ENCODE assay signal across 21 cellular contexts in genomic region chr17:49634487-49634865, GRCh38. TPM values are rescaled to one million over a fixed set of nuclear protein-coding genes. Genes with fewer than 3 reads are reported as not detected.
DNase-seq lines count a peak whose midpoint lies in the region; ATAC-seq, FAIRE-seq and TF ChIP-seq lines count a peak whose summit lies in the region.
"Had no signal": no experiment of that assay in that cellular context is flagged by ENCODE, and none has a peak within 500 bp of the region (broad histone marks: within the 10 kb centered on the region; RNA-seq: fewer than 3 reads in every experiment).

No MANE protein-coding gene starts in this region.

- H3K27me3 Mint-ChIP-seq in astrocyte (ENCODE audit: low read depth, unreplicated experiment): no peaks in the 10 kb centered on the region
- H3K27me3 Mint-ChIP-seq: activated CD4-positive, alpha-beta T cell treated with anti-CD3 and anti-CD28 coated beads, Interleukin-2, amount 10 ng/mL, durations not matched to agents 7 days and 5 days; naive thymus-derived CD4-positive, alpha-beta T cell had no signal

- TF ChIP-seq POLR2A in GM12892 (IDR thresholded peaks at IDR 0.05; ENCODE audit: low read depth, low read length): no peak
- no peak for TF ChIP-seq POLR2A in spleen (IDR thresholded peaks at IDR 0.05)

- no peak for FAIRE-seq in astrocyte (lab: Jason Lieb, UNC)
- no peak for FAIRE-seq in GM12892 (lab: Jason Lieb, UNC)
- FAIRE-seq: RCC 7860 had no signal

- H3K9ac ChIP-seq in astrocyte (ENCODE audit: low read length): peak overlapping the region; percentile 24

- no peak overlapping the region for H2AFZ ChIP-seq in astrocyte (ENCODE audit: low read depth, low read length)

- H3K4me3 ChIP-seq in AG10803 (ENCODE audit: low read length) (no peak overlapping the region), astrocyte (ENCODE audit: insufficient read depth, low read depth, low read length) (no peak overlapping the region), heart right ventricle (no peak overlapping the region), spleen (no peak overlapping the region)

- H3K36me3 ChIP-seq in astrocyte (ENCODE audit: insufficient read depth, low read length) (no peaks in the 10 kb centered on the region), heart right ventricle (peaks cover 0 to under 1% (median 0%) of the 10 kb centered on the region in 9 donors), spleen (peaks cover 0 to 29% (median 0%) of the 10 kb centered on the region in 6 donors)

- peaks cover 4% of the 10 kb centered on the region for H3K36me3 Mint-ChIP-seq in astrocyte (ENCODE audit: low read depth, unreplicated experiment)

- H3K4me1 ChIP-seq in astrocyte (ENCODE audit: insufficient read depth, low read length): peaks cover 33% of the 10 kb centered on the region
- H3K4me1 ChIP-seq in heart right ventricle: peaks cover 10 to 97% (median 79%) of the 10 kb centered on the region in 9 donors
- peaks cover 12 to 74% (median 28%) of the 10 kb centered on the region in 6 donors for H3K4me1 ChIP-seq in spleen

- intact Hi-C loops in heart right ventricle (cut with DNase I) (loop anchor here in 1 of 10 donors (5.0 kb wide), 1 partner anchor 43 kb away; the partner anchor contains the start of gene SPOP), spleen (cut with DNase I; ENCODE audit: low total_unique reads) (no loop called here)

- DNase-seq in AG10803 (ENCODE audit: low read depth) (peak; percentile 23), astrocyte (ENCODE audit: low read depth) (no peak), heart right ventricle (no peak), putamen (ENCODE audit: low spot score) (peak; percentile 19), GM12892 (ENCODE audit: insufficient read length) (no peak), ureter (ENCODE audit: low spot score) (no peak), spleen (no peak)
- DNase-seq: activated CD4-positive, alpha-beta T cell treated with anti-CD3 and anti-CD28 coated beads, Interleukin-2, amount 10 ng/mL, durations not matched to agents 7 days and 5 days; activated T-cell treated with anti-CD3 and anti-CD28 coated beads, Interleukin-2, amount 50 U/mL, for 48 hours; amygdala; foreskin melanocyte; GF-D8; HCEC 1CT; islet precursor cell; MM.1S; naive thymus-derived CD4-positive, alpha-beta T cell; NCI-H2029; stimulated activated naive CD8-positive, alpha-beta T cell treated with anti-CD3 and anti-CD28 coated beads, Interleukin-15, Interleukin-2, amounts not matched to agents 100 U/mL and 50 U/mL, for 24 hours had no signal

- ATAC-seq in heart right ventricle: peak in 6 of 8 donors; percentile 24 to 80 (median 44)
- ATAC-seq in GM21529 (IDR thresholded peaks at IDR 0.05; ENCODE audit: unreplicated experiment): no peak
- ATAC-seq: naive thymus-derived CD4-positive, alpha-beta T cell; stimulated activated naive CD8-positive, alpha-beta T cell treated with anti-CD3 and anti-CD28 coated beads, Interleukin-15, Interleukin-2, amounts not matched to agents 100 U/mL and 50 U/mL, for 24 hours had no signal

- H3K79me2 ChIP-seq in astrocyte (ENCODE audit: insufficient read depth, low read length): peaks cover 44% of the 10 kb centered on the region

- H3K9me3 ChIP-seq in astrocyte (ENCODE audit: insufficient read depth, low read depth, low read length) (no peaks in the 10 kb centered on the region), heart right ventricle (peaks cover 0 to 8% (median 0%) of the 10 kb centered on the region in 11 donors), spleen (peaks cover 0 to 9% (median 3%) of the 10 kb centered on the region in 8 donors)

- TF ChIP-seq CTCF in AG10803 (conservative IDR thresholded peaks at IDR 0.05; ENCODE audit: low read length): no peak
- TF ChIP-seq CTCF in astrocyte (IDR thresholded peaks at IDR 0.05; ENCODE audit: insufficient read depth, low read depth, low read length): no peak
- no peak for TF ChIP-seq CTCF in heart right ventricle (IDR thresholded peaks at IDR 0.05)
- no peak for TF ChIP-seq CTCF in spleen (IDR thresholded peaks at IDR 0.05 in 8 of 11, conservative IDR thresholded peaks at IDR 0.05 in 3 of 11)

- peak overlapping the region; percentile 9 for H3K4me2 ChIP-seq in astrocyte (ENCODE audit: low read length)

- H3K27ac ChIP-seq in astrocyte (ENCODE audit: low read depth, low read length) (peak overlapping the region; percentile 29), heart right ventricle (peak overlapping the region; percentile 57 to 89 (median 73)), spleen (peak overlapping the region in 2 of 8 donors; percentile 2 to 6)

- H3K4me3 Mint-ChIP-seq in astrocyte (ENCODE audit: unreplicated experiment): no peak overlapping the region
- H3K4me3 Mint-ChIP-seq: activated CD4-positive, alpha-beta T cell treated with anti-CD3 and anti-CD28 coated beads, Interleukin-2, amount 10 ng/mL, durations not matched to agents 7 days and 5 days; naive thymus-derived CD4-positive, alpha-beta T cell had no signal

- 36 to 51% methylated on average over 1 of the region's 1 CpG for WGBS in heart right ventricle, 2 donors
- 81 to 94% (median 86%) methylated on average over 1 of the region's 1 CpG for WGBS in spleen, 5 donors

- peak overlapping the region; percentile 89 for H3K27ac Mint-ChIP-seq in astrocyte (ENCODE audit: unreplicated experiment)
- H3K27ac Mint-ChIP-seq: activated CD4-positive, alpha-beta T cell treated with anti-CD3 and anti-CD28 coated beads, Interleukin-2, amount 10 ng/mL, durations not matched to agents 7 days and 5 days had no signal

- peaks cover 8% of the 10 kb centered on the region for H4K20me1 ChIP-seq in astrocyte (ENCODE audit: insufficient read depth, low read length)

- H3K4me1 Mint-ChIP-seq in astrocyte (ENCODE audit: low read depth, unreplicated experiment): peaks cover 60% of the 10 kb centered on the region

- H3K9me3 Mint-ChIP-seq in astrocyte (ENCODE audit: unreplicated experiment): peaks cover 5% of the 10 kb centered on the region
- H3K9me3 Mint-ChIP-seq: naive thymus-derived CD4-positive, alpha-beta T cell had no signal

- no peaks in the 10 kb centered on the region for H3K27me3 ChIP-seq in astrocyte (ENCODE audit: insufficient read depth, low read length)
- no peaks in the 10 kb centered on the region for H3K27me3 ChIP-seq in heart right ventricle
- no peaks in the 10 kb centered on the region for H3K27me3 ChIP-seq in spleen (replicated peaks in 1 of 7)

RNA-seq across cellular contexts. Expression of gene SPOP, which starts 43.4 kb away (rescaled TPM):
- 46.6 and 48.6 TPM in 2 replicates for total RNA-seq in astrocyte
- total RNA-seq in heart right ventricle: 10 to 100 TPM; 39.8 to 79.9 (median 67.7) TPM
- polyA plus RNA-seq in heart right ventricle: 10 to 100 TPM; 42.4 to 44.5 TPM
- 30.3 TPM for polyA plus RNA-seq in GM12892 (2012; ENCODE audit: missing spikeins)
- 107 TPM for total RNA-seq in ureter
- 10 to 100 TPM; 54.6 to 86.4 (median 77.5) TPM for total RNA-seq in spleen
- polyA plus RNA-seq in spleen: 10 to 100 TPM; 23.7 to 35.7 (median 29.9) TPM

RNA-seq across cellular contexts. Expression of gene NXPH3, which starts 58.8 kb away (rescaled TPM):
- total RNA-seq in astrocyte: 0.19 and 0.43 TPM in 2 replicates
- total RNA-seq in heart right ventricle: 1 to 10 TPM; 2.2 to 4.4 (median 3.2) TPM
- polyA plus RNA-seq in heart right ventricle: 1 to 10 TPM; 2.3 to 5.9 TPM
- 0.98 TPM for polyA plus RNA-seq in GM12892 (2012; ENCODE audit: missing spikeins)
- total RNA-seq in ureter: 9.2 TPM
- 1 to 10 TPM in 5 of 7 donors, under 1 TPM in 2; 0.37 to 3.3 (median 2.0) TPM for total RNA-seq in spleen
- polyA plus RNA-seq in spleen: under 1 TPM; 0.37 to 0.48 (median 0.38) TPM
- total RNA-seq: activated CD4-positive, alpha-beta T cell treated with anti-CD3 and anti-CD28 coated beads, Interleukin-2, amount 10 ng/mL, durations not matched to agents 7 days and 5 days; naive thymus-derived CD4-positive, alpha-beta T cell; T-helper 2 cell treated with Interferon-gamma antibody and Interleukin-4, amounts not matched to agents 100 ng/mL and 5 ng/mL, for 36 hours had no signal
- polyA plus RNA-seq: naive thymus-derived CD4-positive, alpha-beta T cell had no signal

Comparison
In these comparisons a context has a peak if more than half of its experiments do, and no peak if none do; other contexts are left out.
1. DNase-seq: peak in AG10803 (single experiment) and putamen (single experiment); none in astrocyte (single experiment), heart right ventricle (0 of 2), GM12892 (single experiment), ureter (single experiment) and spleen (single experiment).